In genomic region chr13:32381539-32381938, GRCh38 we compare ENCODE assay signal across 8 cellular contexts. TPM values are rescaled to one million over a fixed set of nuclear protein-coding genes. Genes with fewer than 3 reads are reported as not detected.
DNase-seq lines count a peak whose midpoint lies in the region; ATAC-seq lines count a peak whose summit lies in the region.

No MANE protein-coding gene starts in this region.

- ATAC-seq in GM21423 (IDR thresholded peaks at IDR 0.05; ENCODE audit: unreplicated experiment) (no peak), HG03460 (IDR thresholded peaks at IDR 0.05; ENCODE audit: unreplicated experiment) (no peak)

- peak; percentile 1 for DNase-seq in NCI-H1105 treated with DMSO at 0.1 percent for 48 hours (lab: John Stamatoyannopoulos, UW)
- no peak for DNase-seq in NCI-H1105 (lab: John Stamatoyannopoulos, UW)
- peak; percentile 17 for DNase-seq in NAMALWA (ENCODE audit: low spot score)
- peak; percentile 7 to 14 for DNase-seq in dermis microvascular lymphatic vessel endothelial cell (ENCODE audit: low read depth in 2 of 2)
- peak; percentile 73 for DNase-seq in medulla oblongata (ENCODE audit: extremely low spot score)
- no peak for DNase-seq in activated effector memory CD4-positive, alpha-beta T cell treated with Interleukin-2 at 50 U/mL for 16 hours

RNA-seq across cellular contexts. Expression of gene N4BP2L1, which starts 46.4 kb away (rescaled TPM):
- total RNA-seq in dermis microvascular lymphatic vessel endothelial cell = 3.7 and 10.4 TPM in 2 replicates

Comparison
In these comparisons a context has a peak if more than half of its experiments do, and no peak if none do; other contexts are left out.
1. DNase-seq: peak in NCI-H1105 treated with DMSO at 0.1 percent for 48 hours (single experiment), NAMALWA (single experiment), dermis microvascular lymphatic vessel endothelial cell (2 of 2) and medulla oblongata (single experiment); none in NCI-H1105 (single experiment) and activated effector memory CD4-positive, alpha-beta T cell treated with Interleukin-2 at 50 U/mL for 16 hours (single experiment).